11 cellular contexts compared by ENCODE assay signal in the genomic region with DNA sequence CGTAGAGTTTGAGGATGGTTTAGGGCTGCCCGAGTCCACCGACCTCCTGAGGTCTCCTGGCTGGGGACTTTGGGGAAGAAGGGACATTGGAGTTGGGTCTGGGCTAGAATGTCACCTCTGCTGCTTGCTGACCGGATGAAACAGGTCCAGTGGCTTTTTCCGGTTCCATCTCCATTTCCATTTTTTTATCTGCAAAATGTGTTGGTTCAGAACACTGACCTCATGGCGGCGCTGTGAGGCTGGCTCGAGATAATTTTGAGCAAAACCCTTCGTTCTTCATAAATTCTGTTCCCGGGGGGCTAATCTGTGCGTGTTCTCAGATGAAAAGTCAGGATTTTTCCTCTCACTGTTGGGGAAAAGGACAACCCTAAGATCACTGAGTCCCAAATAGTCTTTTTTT. TPM values are rescaled to one million over a fixed set of nuclear protein-coding genes. Genes with fewer than 3 reads are reported as not detected.
DNase-seq lines count a peak whose midpoint lies in the region; TF ChIP-seq lines count a peak whose summit lies in the region.
"Had no signal": no experiment of that assay in that cellular context is flagged by ENCODE, and none has a peak within 500 bp of the region (broad histone marks: within the 10 kb centered on the region; RNA-seq: fewer than 3 reads in every experiment).

No MANE protein-coding gene starts in this region.

- peaks cover 7% of the 10 kb centered on the region for H3K4me1 Mint-ChIP-seq in nephron progenitor cell

- peaks cover 26% of the 10 kb centered on the region for H3K27me3 Mint-ChIP-seq in nephron progenitor cell (ENCODE audit: low read depth, poor library complexity)

- H3K27me3 ChIP-seq in brain microvascular endothelial cell (replicated peaks) (no peaks in the 10 kb centered on the region), SJCRH30 (no peaks in the 10 kb centered on the region)
- H3K27me3 ChIP-seq: ovary had no signal

- in situ Hi-C loops in brain microvascular endothelial cell (cut with HindIII; ENCODE audit: low pct_ligation_motif_present, low sequenced_read_pairs), result no loop called here

- no peaks in the 10 kb centered on the region for H3K4me1 ChIP-seq in SJCRH30

- no peaks in the 10 kb centered on the region for H3K9me3 ChIP-seq in SJCRH30 (replicated peaks)
- H3K9me3 ChIP-seq: ovary had no signal

- H3K4me3 Mint-ChIP-seq in nephron progenitor cell, result no peak overlapping the region

- H3K27ac Mint-ChIP-seq in nephron progenitor cell, result no peak overlapping the region

- H3K36me3 ChIP-seq in brain microvascular endothelial cell (replicated peaks) (no peaks in the 10 kb centered on the region), SJCRH30 (no peaks in the 10 kb centered on the region)
- H3K36me3 ChIP-seq: ovary had no signal

- peak; percentile 42 for TF ChIP-seq CTCF in HFF-Myc (IDR thresholded peaks at IDR 0.05; ENCODE audit: low read depth, low read length, missing control alignments)
- TF ChIP-seq CTCF in brain microvascular endothelial cell (IDR thresholded peaks at IDR 0.05; ENCODE audit: low read depth, low read length, missing control alignments), result peak; percentile 57
- TF ChIP-seq CTCF in nephron progenitor cell (IDR thresholded peaks at IDR 0.05), result peak; percentile 36

- no peak overlapping the region for H3K4me3 ChIP-seq in HFF-Myc (replicated peaks; ENCODE audit: low read depth, low read length)
- H3K4me3 ChIP-seq in brain microvascular endothelial cell (ENCODE audit: low read depth, low read length), result no peak overlapping the region
- no peak overlapping the region for H3K4me3 ChIP-seq in SJCRH30
- H3K4me3 ChIP-seq: ovary had no signal

- DNase-seq in NCI-H748 (lab: John Stamatoyannopoulos, UW; ENCODE audit: unreplicated experiment), result peak; percentile 27
- no peak for DNase-seq in NCI-H748 treated with DMSO at 0.1 percent for 48 hours (lab: John Stamatoyannopoulos, UW)
- DNase-seq in HFF-Myc (ENCODE audit: extremely low read depth, low read depth), result no peak
- DNase-seq in brain microvascular endothelial cell, result no peak
- DNase-seq in nephron progenitor cell, result peak; percentile 29
- DNase-seq in occipital lobe (lab: John Stamatoyannopoulos, UW), result no peak
- DNase-seq in retina, result no peak
- no peak for DNase-seq in SJCRH30
- DNase-seq: activated effector memory CD4-positive, alpha-beta T cell treated with anti-CD3 and anti-CD28 coated beads, Interleukin-2, amount 50 U/mL, for 16 hours; ovary had no signal

- H3K36me3 Mint-ChIP-seq in nephron progenitor cell (ENCODE audit: low read depth), result no peaks in the 10 kb centered on the region

- H3K27ac ChIP-seq in brain microvascular endothelial cell (no peak overlapping the region), SJCRH30 (no peak overlapping the region)
- H3K27ac ChIP-seq: ovary had no signal

- no peaks in the 10 kb centered on the region for H3K9me3 Mint-ChIP-seq in nephron progenitor cell

RNA-seq across cellular contexts. Expression of a gene that starts 11.7 kb away (rescaled TPM):
- total RNA-seq in occipital lobe, result not detected
- 0.43 and 1.1 TPM in 2 replicates for total RNA-seq in SJCRH30 (2014; rRNA removed; shearing (Covaris generic))
- total RNA-seq: M059J had no signal

Comparison
In these comparisons a context has a peak if more than half of its experiments do, and no peak if none do; other contexts are left out.
1. DNase-seq: peak in NCI-H748 (single experiment) and nephron progenitor cell (single experiment); none in NCI-H748 treated with DMSO at 0.1 percent for 48 hours (single experiment), HFF-Myc (single experiment), brain microvascular endothelial cell (single experiment), occipital lobe (single experiment), retina (single experiment) and SJCRH30 (0 of 2).
2. Peak in every context shown above with its lines, with median percentiles within 50 percentile points of each other: CTCF ChIP-seq.